1 cellular context compared by ENCODE assay signal in genomic region chr19:50479761-50480251, GRCh38.
TF ChIP-seq lines count a peak whose summit lies in the region.

No MANE protein-coding gene starts in this region.

TF ChIP-seq in K562, 482 proteins besides CTCF, POLR2A, EP300 and RAD21:
- TF ChIP-seq EHMT2 (IDR thresholded peaks at IDR 0.05), result no peak
- TF ChIP-seq ZNF124 (CRISPR knock-in tag; IDR thresholded peaks at IDR 0.05), result 0 out of 2 replicates have a peak, but pooled peaks have one; percentile 14
- no peak for TF ChIP-seq TBP (optimal IDR thresholded peaks at IDR 0.05; ENCODE audit: low read depth, low read length)
- no peak for TF ChIP-seq ZNF444 (CRISPR knock-in tag; IDR thresholded peaks at IDR 0.05)
TF ChIP-seq in K562: peak in this region for 1.
